17 cellular contexts compared by ENCODE assay signal in the genomic region with DNA sequence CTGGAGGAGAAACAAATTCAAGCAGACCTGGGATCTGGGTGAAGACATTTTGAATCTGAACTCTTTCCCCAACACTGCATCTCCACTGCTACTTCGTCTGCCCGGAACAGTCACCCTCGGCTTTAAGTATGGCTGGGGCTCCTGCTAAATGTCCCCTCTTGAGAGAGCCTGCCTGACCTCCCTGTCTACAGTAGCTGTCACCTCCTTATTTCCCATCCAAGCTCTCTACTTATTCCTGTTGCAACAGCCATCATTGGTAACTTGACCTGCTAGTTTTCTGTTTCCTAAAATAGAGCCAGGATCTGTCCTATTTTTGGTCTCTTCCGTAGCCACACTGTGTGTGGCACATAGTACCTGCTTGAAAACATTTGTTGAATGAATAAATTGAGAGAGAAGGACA. TPM values are rescaled to one million over a fixed set of nuclear protein-coding genes. Genes with fewer than 3 reads are reported as not detected.
"Had no signal": no experiment of that assay in that cellular context is flagged by ENCODE, and none has a peak within 500 bp of the region (broad histone marks: within the 10 kb centered on the region; RNA-seq: fewer than 3 reads in every experiment).

No MANE protein-coding gene starts in this region.

- H3K4me1 Mint-ChIP-seq: immature natural killer cell had no signal

- H3K27ac Mint-ChIP-seq: immature natural killer cell; natural killer cell treated with Interleukin-12 subunit alpha and Interleukin-12 subunit beta and Interleukin-15 and Interleukin-18, amount 100 ng/mL, for 72 hours; stimulated activated effector memory CD8-positive, alpha-beta T cell treated with anti-CD3 and anti-CD28 coated beads, Interleukin-12 subunit alpha, Interleukin-12 subunit beta, amount 100 ng/mL, for 72 hours; stimulated activated naive CD8-positive, alpha-beta T cell treated with anti-CD3 and anti-CD28 coated beads, Interleukin-15, Interleukin-2, amounts not matched to agents 100 ng/mL and 50 ng/mL, for 24 hours had no signal

- H3K36me3 Mint-ChIP-seq: immature natural killer cell; natural killer cell treated with Interleukin-12 subunit alpha and Interleukin-12 subunit beta and Interleukin-15 and Interleukin-18, amount 100 ng/mL, for 72 hours; stimulated activated effector memory CD8-positive, alpha-beta T cell treated with anti-CD3 and anti-CD28 coated beads, Interleukin-12 subunit alpha, Interleukin-12 subunit beta, amount 100 ng/mL, for 72 hours had no signal

- H3K4me3 Mint-ChIP-seq: immature natural killer cell; natural killer cell treated with Interleukin-12 subunit alpha and Interleukin-12 subunit beta and Interleukin-15 and Interleukin-18, amount 100 ng/mL, for 72 hours; stimulated activated effector memory CD8-positive, alpha-beta T cell treated with anti-CD3 and anti-CD28 coated beads, Interleukin-12 subunit alpha, Interleukin-12 subunit beta, amount 100 ng/mL, for 72 hours; stimulated activated naive CD8-positive, alpha-beta T cell treated with anti-CD3 and anti-CD28 coated beads, Interleukin-15, Interleukin-2, amounts not matched to agents 100 ng/mL and 50 ng/mL, for 24 hours had no signal

- H3K9me3 ChIP-seq: right lobe of liver, upper lobe of right lung, vagina had no signal

- H3K4me3 ChIP-seq: coronary artery, right lobe of liver, tibial nerve, upper lobe of right lung, vagina had no signal

- DNase-seq: caudate nucleus; effector CD4-positive, alpha-beta T cell; immature natural killer cell; mammary epithelial cell; stimulated activated CD4-positive, alpha-beta T cell treated with anti-CD3 and anti-CD28 coated beads, Interleukin-4, amount 100 ng/mL, for 1 hour; stimulated activated CD8-positive, alpha-beta memory T cell treated with anti-CD3 and anti-CD28 coated beads, Interleukin-4, amount 100 ng/mL, for 48 hours; upper lobe of right lung had no signal

- ATAC-seq: esophagus mucosa; natural killer cell treated with Interleukin-12 subunit alpha and Interleukin-12 subunit beta and Interleukin-15 and Interleukin-18, amount 100 ng/mL, for 72 hours; stimulated activated effector memory CD8-positive, alpha-beta T cell treated with anti-CD3 and anti-CD28 coated beads, Interleukin-12 subunit alpha, Interleukin-12 subunit beta, amount 100 ng/mL, for 72 hours had no signal

- H3K27me3 ChIP-seq: right lobe of liver, tibial nerve, upper lobe of right lung, vagina had no signal

- H3K27ac ChIP-seq: coronary artery, right lobe of liver, tibial nerve, upper lobe of right lung, vagina had no signal

- H3K9me3 Mint-ChIP-seq: immature natural killer cell; natural killer cell treated with Interleukin-12 subunit alpha and Interleukin-12 subunit beta and Interleukin-15 and Interleukin-18, amount 100 ng/mL, for 72 hours; stimulated activated effector memory CD8-positive, alpha-beta T cell treated with anti-CD3 and anti-CD28 coated beads, Interleukin-12 subunit alpha, Interleukin-12 subunit beta, amount 100 ng/mL, for 72 hours; stimulated activated naive CD8-positive, alpha-beta T cell treated with anti-CD3 and anti-CD28 coated beads, Interleukin-15, Interleukin-2, amounts not matched to agents 100 ng/mL and 50 ng/mL, for 24 hours had no signal

RNA-seq across cellular contexts. Expression of gene TSPAN18, which starts 26.8 kb away (rescaled TPM):
- total RNA-seq: fibroblast of lung, mammary epithelial cell had no signal
- polyA plus RNA-seq: keratinocyte had no signal
